In the genomic region with DNA sequence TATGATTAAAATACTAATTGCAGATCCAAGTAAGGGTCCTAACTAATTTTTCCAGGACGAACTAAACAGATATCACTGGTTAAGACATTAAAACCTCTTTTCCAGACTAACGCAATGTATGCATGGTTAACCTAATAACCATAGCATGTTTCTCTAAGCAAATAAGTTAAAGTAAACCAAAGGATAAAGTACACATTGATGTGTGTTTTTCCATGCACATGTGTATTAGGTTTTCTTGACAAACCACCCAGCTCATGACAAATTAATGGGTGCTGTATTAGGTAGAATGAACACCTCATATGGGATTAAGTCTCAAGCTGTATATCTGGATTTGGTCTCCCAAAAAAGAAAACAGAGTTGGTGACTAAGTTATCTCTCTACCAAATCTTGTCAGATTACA, we compare ENCODE assay signal across 22 cellular contexts. TPM values are rescaled to one million over a fixed set of nuclear protein-coding genes. Genes with fewer than 3 reads are reported as not detected.
DNase-seq lines count a peak whose midpoint lies in the region; ATAC-seq, FAIRE-seq and TF ChIP-seq lines count a peak whose summit lies in the region.
"Had no signal": no experiment of that assay in that cellular context is flagged by ENCODE, and none has a peak within 500 bp of the region (broad histone marks: within the 10 kb centered on the region; RNA-seq: fewer than 3 reads in every experiment).

No MANE protein-coding gene starts in this region.

- no peak overlapping the region for H3K27ac ChIP-seq in HepG2 (ENCODE audit: extremely low read length, insufficient read depth, low read length)
- peak overlapping the region; percentile 73 to 88 (median 84) for H3K27ac ChIP-seq in gastrocnemius medialis
- H3K27ac ChIP-seq: 22Rv1, A549, C4-2B had no signal

- H3K4me2 ChIP-seq in HepG2 (ENCODE audit: low read depth, low read length) = no peak overlapping the region
- H3K4me2 ChIP-seq: A549, GM23338 had no signal

- H3K4me1 ChIP-seq in HepG2 (ENCODE audit: insufficient read depth, low read length) (peaks cover 19% of the 10 kb centered on the region), gastrocnemius medialis (peaks cover 55 to 64% of the 10 kb centered on the region in 2 donors)
- H3K4me1 ChIP-seq: A549 had no signal

- intact Hi-C loops in HepG2 (cut with micrococcal nuclease; ENCODE audit: unreplicated experiment) = no loop called here
- intact Hi-C loops in gastrocnemius medialis (cut with DNase I; ENCODE audit: low total_unique reads) = no loop called here
- intact Hi-C loops in lower leg skin (cut with DNase I; ENCODE audit: low total_unique reads) = no loop called here

- peak; percentile 21 for DNase-seq in DMS53 (lab: John Stamatoyannopoulos, UW)
- DNase-seq in DMS53 treated with DMSO at 0.1 percent for 48 hours (lab: John Stamatoyannopoulos, UW; ENCODE audit: unreplicated experiment) = no peak
- DNase-seq in NCI-H526 treated with DMSO at 0.1 percent for 48 hours (lab: John Stamatoyannopoulos, UW) = peak; percentile 62
- peak; percentile 12 for DNase-seq in HepG2 (ENCODE audit: low spot score)
- no peak for DNase-seq in gastrocnemius medialis
- DNase-seq in KBM-7 = no peak
- no peak for DNase-seq in lower leg skin (ENCODE audit: low spot score in 2 of 2)
- DNase-seq: AML-193; CD4-positive, alpha-beta memory T cell; DMS153; DND-41; EL; H7; HFFc6 had no signal

- BruUV-seq in HepG2 (replicated peaks; lab: Mats Ljungman, UMichigan) = no TSS peak

- no peaks in the 10 kb centered on the region for H4K20me1 ChIP-seq in HepG2 (ENCODE audit: insufficient read depth, low read length)

- no peaks in the 10 kb centered on the region for H3K36me3 ChIP-seq in HepG2 (replicated peaks in 1 of 2; ENCODE audit: control insufficient read depth in 1 of 2, insufficient read depth in 2 of 2, low read length in 2 of 2)
- no peaks in the 10 kb centered on the region for H3K36me3 ChIP-seq in gastrocnemius medialis

- WGBS in HepG2 (ENCODE audit: low lambda C conversion rate) = 86% methylated on average over 2 of the region's 2 CpGs
- 93 to 95% methylated on average over 2 of the region's 2 CpGs for WGBS in lower leg skin, 2 donors

- no peak for TF ChIP-seq RAD21 in HepG2 (CRISPR knock-in tag; IDR thresholded peaks at IDR 0.05)

- H3K79me2 ChIP-seq in HepG2 (ENCODE audit: insufficient read depth, low read length) = no peaks in the 10 kb centered on the region

- POLR2A ChIA-PET in HepG2 (lab: Yijun Ruan, JAX) = no interaction called here

- H3K9me3 ChIP-seq in HepG2 (ENCODE audit: low read length) = no peaks in the 10 kb centered on the region
- H3K9me3 ChIP-seq in gastrocnemius medialis = no peaks in the 10 kb centered on the region
- H3K9me3 ChIP-seq: A549 had no signal

- in situ Hi-C loops in HepG2 (cut with HindIII; ENCODE audit: extremely low pct_ligation_motif_present, low pct_unique_long_range_greater_than_20kb) (no loop called here), gastrocnemius medialis (cut with MboI; ENCODE audit: low sequenced_read_pairs in 4 of 4) (no loop called here), KBM-7 (cut with MboI; ENCODE audit: low pct_unique_long_range_greater_than_20kb, low sequenced_read_pairs) (no loop called here)

- no peak for TF ChIP-seq EP300 in HepG2 (IDR thresholded peaks at IDR 0.05; ENCODE audit: low read depth in 2 of 2, low read length in 2 of 2)
- no peak for TF ChIP-seq EP300 in HepG2 (CRISPR knock-in tag; IDR thresholded peaks at IDR 0.05; ENCODE audit: borderline replicate concordance)

- H3K4me3 ChIP-seq in HepG2 (replicated peaks in 1 of 3; ENCODE audit: insufficient read depth in 1 of 3, low read depth in 2 of 3, low read length in 3 of 3) = no peak overlapping the region
- H3K4me3 ChIP-seq in gastrocnemius medialis = no peak overlapping the region
- no peak overlapping the region for H3K4me3 ChIP-seq in lower leg skin (ENCODE audit: low read depth, poor library complexity, severe bottlenecking)
- H3K4me3 ChIP-seq: A549, GM23338 had no signal

- CTCF ChIA-PET in HepG2 (lab: Yijun Ruan, JAX; ENCODE audit: low intra/inter-chr PET ratio, low total read pairs) = no interaction called here

- ATAC-seq in HepG2 = peak; percentile 39; the same call in 2 of the 3 replicates
- no peak for ATAC-seq in gastrocnemius medialis
- no peak for ATAC-seq in HG03108 (IDR thresholded peaks at IDR 0.05; ENCODE audit: unreplicated experiment)
- ATAC-seq: A549, GM23338, HCT116 had no signal

- TF ChIP-seq POLR2A in HepG2 (IDR thresholded peaks at IDR 0.05; ENCODE audit: insufficient read depth in 1 of 2, low read depth in 2 of 2, low read length in 2 of 2) (no peak), gastrocnemius medialis (IDR thresholded peaks at IDR 0.05) (no peak), lower leg skin (IDR thresholded peaks at IDR 0.05) (no peak)

- no peak overlapping the region for H2AFZ ChIP-seq in HepG2 (ENCODE audit: low read length)
- H2AFZ ChIP-seq: GM23338 had no signal

- no peak for TF ChIP-seq CTCF in HepG2 (CRISPR knock-in tag; IDR thresholded peaks at IDR 0.05)
- no peak for TF ChIP-seq CTCF in gastrocnemius medialis (IDR thresholded peaks at IDR 0.05 in 4 of 5, conservative IDR thresholded peaks at IDR 0.05 in 1 of 5)
- no peak for TF ChIP-seq CTCF in lower leg skin (IDR thresholded peaks at IDR 0.05)

- no peaks in the 10 kb centered on the region for H3K27me3 ChIP-seq in HepG2 (ENCODE audit: control insufficient read depth in 1 of 2, insufficient read depth in 2 of 2, low read length in 2 of 2)
- H3K27me3 ChIP-seq in gastrocnemius medialis = no peaks in the 10 kb centered on the region

- H3K9ac ChIP-seq in HepG2 (ENCODE audit: insufficient read depth, low read depth, low read length) = no peak overlapping the region

- FAIRE-seq in HepG2 (lab: Jason Lieb, UNC) = no peak
- FAIRE-seq: A549, GM12891, HTR-8/SVneo had no signal

TF ChIP-seq in HepG2, 621 proteins besides CTCF, POLR2A, EP300 and RAD21:
- TF ChIP-seq FOXA1 (IDR thresholded peaks at IDR 0.05) (peak; percentile 52; the same call in 1 of the 2 replicates), FOXA1 (CRISPR knock-in tag; IDR thresholded peaks at IDR 0.05) (no peak), TBX3 (IDR thresholded peaks at IDR 0.05; ENCODE audit: borderline replicate concordance) (peak; percentile 44; the same call in 1 of the 2 replicates), U2AF1 (optimal IDR thresholded peaks at IDR 0.05; ENCODE audit: low read depth, low read length) (no peak), FOXA3 (CRISPR knock-in tag; IDR thresholded peaks at IDR 0.05) (peak; percentile 53)

RNA-seq across cellular contexts. Expression of a gene that starts 45.6 kb away (rescaled TPM):
- total RNA-seq in HepG2 (2016; rRNA removed; fragmentation: Illumina TruSeq; extraction: Trizol) (20.5 and 25.0 TPM in 2 replicates), gastrocnemius medialis (10 to 100 TPM; 33.5 to 52.1 (median 36.0) TPM), lower leg skin (10 to 100 TPM; 44.0 to 84.8 (median 67.9) TPM)
- total RNA-seq in HepG2 (2016; cell fraction: cytosol; rRNA removed; fragmentation: Illumina TruSeq; extraction: Trizol; ENCODE audit: low read depth) = 30.6 and 33.5 TPM in 2 replicates
- total RNA-seq in HepG2 (2016; cell fraction: insoluble cytoplasmic fraction; rRNA removed; fragmentation: Illumina TruSeq; extraction: Trizol) = 16.2 and 25.0 TPM in 2 replicates
- total RNA-seq in HepG2 (2016; cell fraction: membrane; rRNA removed; fragmentation: Illumina TruSeq; extraction: Trizol) = 65.6 and 68.7 TPM in 2 replicates
- 32.7 and 39.4 TPM in 2 replicates for total RNA-seq in HepG2 (2016; cell fraction: nucleus; rRNA removed; fragmentation: Illumina TruSeq; extraction: Trizol)
- polyA plus RNA-seq in HepG2 (2011; rRNA removed) = 36.0 and 37.5 TPM in 2 replicates
- polyA plus RNA-seq in HepG2 (2011; cell fraction: cytosol; rRNA removed) = 42.6 and 44.0 TPM in 2 replicates
- polyA plus RNA-seq in HepG2 (2011; cell fraction: nucleus; rRNA removed) = 25.8 and 30.6 TPM in 2 replicates
- 30.1 and 34.0 TPM in 2 replicates for polyA plus RNA-seq in HepG2 (2012)
- 56.4 and 58.7 TPM in 2 replicates for polyA plus RNA-seq in HepG2 (2016; cell fraction: cytosol; fragmentation: Illumina TruSeq; extraction: Trizol; ENCODE audit: low read depth)
- polyA plus RNA-seq in HepG2 (2016; cell fraction: insoluble cytoplasmic fraction; fragmentation: Illumina TruSeq; extraction: Trizol; ENCODE audit: low read depth) = 31.3 and 37.0 TPM in 2 replicates
- polyA plus RNA-seq in HepG2 (2016; cell fraction: membrane; fragmentation: Illumina TruSeq; extraction: Trizol; ENCODE audit: low read depth) = 82.3 and 96.6 TPM in 2 replicates
- 37.3 and 45.0 TPM in 2 replicates for polyA plus RNA-seq in HepG2 (2016; cell fraction: nucleus; fragmentation: Illumina TruSeq; extraction: Trizol; ENCODE audit: insufficient read depth, low read depth)
- polyA minus RNA-seq in HepG2 (2011; rRNA and poly(A)+ RNA removed; ENCODE audit: low replicate concordance) = 91.4 and 122 TPM in 2 replicates
- polyA minus RNA-seq in HepG2 (2011; cell fraction: cytosol; rRNA and poly(A)+ RNA removed) = 20.7 and 21.6 TPM in 2 replicates
- 54.6 and 56.5 TPM in 2 replicates for polyA minus RNA-seq in HepG2 (2011; cell fraction: nucleus; rRNA and poly(A)+ RNA removed)

Comparison
In these comparisons a context has a peak if more than half of its experiments do, and no peak if none do; other contexts are left out.
1. DNase-seq: peak in DMS53 (single experiment), NCI-H526 treated with DMSO at 0.1 percent for 48 hours (single experiment) and HepG2 (single experiment); none in DMS53 treated with DMSO at 0.1 percent for 48 hours (single experiment), gastrocnemius medialis (0 of 2), KBM-7 (single experiment) and lower leg skin (0 of 2).